9 cellular contexts compared by ENCODE assay signal in the genomic region with DNA sequence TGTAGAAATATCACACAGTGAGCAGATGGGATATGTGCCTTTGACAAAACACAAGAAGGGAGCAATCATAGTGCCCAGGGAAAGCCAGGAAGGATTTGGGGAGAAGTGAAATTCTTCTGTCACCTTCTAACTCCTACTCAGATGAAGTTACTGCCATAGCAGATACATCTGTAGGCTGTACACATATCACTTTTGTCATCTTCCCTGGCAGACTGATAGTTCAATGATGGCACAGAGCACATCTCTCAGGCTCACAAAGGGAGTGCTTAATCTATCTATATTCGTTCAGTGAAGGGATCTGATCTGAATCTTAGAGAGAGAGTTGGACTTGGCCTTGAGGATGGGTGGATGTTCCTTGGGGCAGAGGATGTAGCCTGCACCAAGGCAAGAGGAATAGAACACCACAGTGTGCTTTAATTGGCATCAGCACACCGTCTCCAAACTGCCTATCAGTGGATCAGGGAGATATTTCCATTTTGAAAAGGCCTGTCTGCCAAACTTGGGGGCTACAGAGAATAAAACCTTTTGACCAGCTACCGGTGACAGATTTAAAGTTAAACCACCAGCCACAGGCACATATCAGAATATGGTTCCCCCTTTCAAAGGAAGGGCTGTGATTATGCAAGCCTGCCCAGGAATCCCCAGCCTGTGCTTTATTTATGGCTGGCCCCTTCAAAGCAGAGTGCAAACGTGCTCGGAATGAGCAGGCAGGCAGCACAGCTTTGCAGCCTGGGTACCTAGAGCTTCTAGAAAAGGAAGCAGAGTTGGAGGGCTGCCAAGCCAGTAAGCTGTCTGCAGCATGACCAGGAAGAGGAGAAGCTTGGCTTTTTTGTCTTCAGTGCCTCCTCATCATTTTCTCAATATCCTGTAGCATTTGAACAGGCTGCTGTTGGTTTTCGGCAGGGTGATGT.
DNase-seq lines count a peak whose midpoint lies in the region; ATAC-seq and TF ChIP-seq lines count a peak whose summit lies in the region.
"Had no signal": no experiment of that assay in that cellular context is flagged by ENCODE, and none has a peak within 500 bp of the region (broad histone marks: within the 10 kb centered on the region; RNA-seq: fewer than 3 reads in every experiment).

No MANE protein-coding gene starts in this region.

- peak; percentile 46 to 91 (median 85) for DNase-seq in CD8-positive, alpha-beta T cell
- DNase-seq in activated CD4-positive, CD25-positive, alpha-beta regulatory T cell treated with anti-CD3 and anti-CD28 coated beads, Interleukin-2, amount 50 U/mL, for 16 hours (ENCODE audit: low read depth, low spot score), result peak; percentile 14
- DNase-seq in central memory CD4-positive, alpha-beta T cell, result peak; percentile 81
- DNase-seq in nephron progenitor cell (peak; percentile 20), stomach (peak; percentile 71), left lobe of liver (ENCODE audit: low spot score) (no peak)

- H3K9ac ChIP-seq in Loucy (ENCODE audit: low read depth, low read length, poor library complexity, severe bottlenecking), result no peak overlapping the region

- ATAC-seq in CD8-positive, alpha-beta T cell, result peak; percentile 91
- ATAC-seq in GM21423 (IDR thresholded peaks at IDR 0.05; ENCODE audit: unreplicated experiment) (peak; percentile 72), left lobe of liver (no peak)

- peak overlapping the region; percentile 23 for H3K27ac ChIP-seq in CD8-positive, alpha-beta T cell (ENCODE audit: low read depth, low read length)
- no peak overlapping the region for H3K27ac ChIP-seq in stomach

- H3K79me2 ChIP-seq in Loucy (ENCODE audit: insufficient read depth, low read length), result no peaks in the 10 kb centered on the region

- POLR2A ChIA-PET in CD8-positive, alpha-beta T cell (lab: Charles Lee), result interaction anchor here (0.6 to 2.1 kb wide), 12 partner anchors 10 to 170 kb away, joined by 3 to 14 read pairs (median 6); partner anchors contain the start of gene DYRK2

- H2AFZ ChIP-seq in Loucy (ENCODE audit: low read length), result peak overlapping the region; percentile 5; the same call in 1 of the 2 replicates

- H3K9me3 Mint-ChIP-seq in CD8-positive, alpha-beta T cell, result peaks cover 6% of the 10 kb centered on the region
- peaks cover 16% of the 10 kb centered on the region for H3K9me3 Mint-ChIP-seq in nephron progenitor cell

- H3K4me3 Mint-ChIP-seq in CD8-positive, alpha-beta T cell, result peak overlapping the region; percentile 12
- no peak overlapping the region for H3K4me3 Mint-ChIP-seq in nephron progenitor cell

- no peaks in the 10 kb centered on the region for H3K36me3 ChIP-seq in CD8-positive, alpha-beta T cell (ENCODE audit: insufficient read depth, low read length)
- H3K36me3 ChIP-seq in Loucy (ENCODE audit: insufficient read depth, low read length) (no peaks in the 10 kb centered on the region), stomach (no peaks in the 10 kb centered on the region)
- H3K36me3 ChIP-seq: HAP-1 had no signal

- H3F3A ChIP-seq in Loucy (ENCODE audit: low read depth), result no peaks in the 10 kb centered on the region

- H3K4me3 ChIP-seq in CD8-positive, alpha-beta T cell (ENCODE audit: low read depth, low read length), result no peak overlapping the region
- H3K4me3 ChIP-seq in Loucy (ENCODE audit: low read length, poor library complexity, severe bottlenecking) (no peak overlapping the region), stomach (no peak overlapping the region)
- H3K4me3 ChIP-seq: HAP-1 had no signal

- H3K27me3 ChIP-seq in CD8-positive, alpha-beta T cell (ENCODE audit: insufficient read depth, low read length), result no peaks in the 10 kb centered on the region
- H3K27me3 ChIP-seq in Loucy (ENCODE audit: insufficient read depth, low read length, poor library complexity, severe bottlenecking), result no peaks in the 10 kb centered on the region
- no peaks in the 10 kb centered on the region for H3K27me3 ChIP-seq in stomach

- H3K4me1 Mint-ChIP-seq in CD8-positive, alpha-beta T cell (ENCODE audit: low read depth), result peaks cover 45% of the 10 kb centered on the region
- H3K4me1 Mint-ChIP-seq in nephron progenitor cell, result peaks cover 28% of the 10 kb centered on the region

- CTCF ChIA-PET in CD8-positive, alpha-beta T cell (lab: Charles Lee), result interaction anchor here (0.8 to 1.9 kb wide), 12 partner anchors 41 to 456 kb away, joined by 3 to 12 read pairs (median 3); partner anchors contain the start of gene DYRK2

- H3K4me1 ChIP-seq in CD8-positive, alpha-beta T cell (ENCODE audit: insufficient read depth, low read length), result peaks cover 40% of the 10 kb centered on the region
- H3K4me1 ChIP-seq in Loucy (ENCODE audit: insufficient read depth, low read length, poor library complexity, severe bottlenecking) (peaks cover 30% of the 10 kb centered on the region), stomach (peaks cover 0 to 15% (median 9%) of the 10 kb centered on the region in 4 donors)
- H3K4me1 ChIP-seq: HAP-1 had no signal

- no peaks in the 10 kb centered on the region for H3K9me2 ChIP-seq in Loucy (replicated peaks; ENCODE audit: low read depth, low read length)

- no peaks in the 10 kb centered on the region for H3K36me3 Mint-ChIP-seq in CD8-positive, alpha-beta T cell
- H3K36me3 Mint-ChIP-seq in nephron progenitor cell (ENCODE audit: low read depth), result peaks cover 5% of the 10 kb centered on the region

- no peak for TF ChIP-seq CTCF in CD8-positive, alpha-beta T cell (IDR thresholded peaks at IDR 0.05)
- TF ChIP-seq CTCF in Loucy (conservative IDR thresholded peaks at IDR 0.05; ENCODE audit: low read length), result no peak
- no peak for TF ChIP-seq CTCF in nephron progenitor cell (IDR thresholded peaks at IDR 0.05)
- no peak for TF ChIP-seq CTCF in stomach (IDR thresholded peaks at IDR 0.05)

- no peaks in the 10 kb centered on the region for H4K20me1 ChIP-seq in Loucy (ENCODE audit: insufficient read depth, low read length, poor library complexity, severe bottlenecking)

- intact Hi-C loops in CD8-positive, alpha-beta T cell (cut with DNase I, micrococcal nuclease), result loop anchor here (1.0 to 5.0 kb wide), 7 partner anchors 14 to 167 kb away; no protein-coding TSS in a partner anchor
- intact Hi-C loops in stomach (cut with DNase I; ENCODE audit: low total_unique reads), result no loop called here

- 39 to 52% (median 50%) methylated on average over 6 of the region's 6 CpGs for WGBS in stomach, 5 donors

- peak overlapping the region; percentile 9 for H3K4me2 ChIP-seq in Loucy (ENCODE audit: low read depth, low read length, poor library complexity, severe bottlenecking)

- no peak for TF ChIP-seq EP300 in stomach (IDR thresholded peaks at IDR 0.05)

- peak overlapping the region; percentile 80 for H3K27ac Mint-ChIP-seq in CD8-positive, alpha-beta T cell
- peak overlapping the region; percentile 78 for H3K27ac Mint-ChIP-seq in nephron progenitor cell

- no peaks in the 10 kb centered on the region for H3K27me3 Mint-ChIP-seq in CD8-positive, alpha-beta T cell (ENCODE audit: low read depth)
- peaks cover 5% of the 10 kb centered on the region for H3K27me3 Mint-ChIP-seq in nephron progenitor cell (ENCODE audit: low read depth, poor library complexity)

- no peak for TF ChIP-seq POLR2A in stomach (IDR thresholded peaks at IDR 0.05)

- peaks cover 5% of the 10 kb centered on the region for H3K9me3 ChIP-seq in CD8-positive, alpha-beta T cell (ENCODE audit: low read length)
- H3K9me3 ChIP-seq in Loucy (ENCODE audit: insufficient read depth, low read depth, low read length), result no peaks in the 10 kb centered on the region
- peaks cover 0 to 14% (median 7%) of the 10 kb centered on the region in 4 donors for H3K9me3 ChIP-seq in stomach
- H3K9me3 ChIP-seq: HAP-1 had no signal
